19 cellular contexts compared by ENCODE assay signal in the genomic region with DNA sequence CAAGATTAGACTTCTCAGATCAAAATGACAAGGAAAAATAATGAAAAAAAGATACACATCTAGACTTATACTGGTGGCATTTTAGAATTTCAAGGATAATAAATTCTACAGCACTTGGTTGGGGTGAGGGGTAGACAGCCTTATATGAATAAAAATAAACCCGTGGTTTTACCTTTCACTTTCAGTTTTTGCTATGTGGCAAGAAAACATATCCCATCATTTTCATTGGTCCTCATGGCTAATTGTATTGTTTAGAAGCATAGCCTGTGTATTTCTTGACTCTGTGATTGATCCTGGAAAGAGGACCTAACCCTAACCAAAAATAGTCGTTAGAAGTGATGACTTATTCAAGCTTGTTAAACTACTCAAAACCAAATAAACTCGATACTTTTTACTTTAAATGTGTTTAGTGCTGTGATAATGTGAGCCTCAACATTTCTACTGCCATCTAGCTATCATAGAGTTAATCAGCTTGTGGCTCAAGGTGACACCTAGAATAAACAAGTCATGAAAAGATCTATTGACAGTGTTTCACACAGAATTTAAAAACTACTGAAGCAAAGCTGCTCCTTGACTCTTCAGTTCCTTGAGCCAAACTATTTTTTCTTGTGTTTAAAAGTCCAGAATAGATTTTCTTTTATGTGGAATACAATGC.
A peak's percentile ranks its signal among the peaks of the same experiment; 100 is the strongest.
DNase-seq lines count a peak whose midpoint lies in the region; ATAC-seq, FAIRE-seq and TF ChIP-seq lines count a peak whose summit lies in the region.
"Had no signal": no experiment of that assay in that cellular context is flagged by ENCODE, and none has a peak within 500 bp of the region (broad histone marks: within the 10 kb centered on the region; RNA-seq: fewer than 3 reads in every experiment).

No MANE protein-coding gene starts in this region.

- peak overlapping the region; percentile 69 for H3K4me3 Mint-ChIP-seq in MCF 10A (ENCODE audit: unreplicated experiment)
- H3K4me3 Mint-ChIP-seq: type B pancreatic cell had no signal

- CTCF ChIA-PET in MCF 10A (lab: Yijun Ruan, JAX): no interaction called here

- TF ChIP-seq CTCF in MCF 10A (IDR thresholded peaks at IDR 0.05; ENCODE audit: unreplicated experiment) (no peak), thoracic aorta (IDR thresholded peaks at IDR 0.05) (no peak)

- H3K27me3 Mint-ChIP-seq in MCF 10A (ENCODE audit: insufficient read depth, unreplicated experiment): no peaks in the 10 kb centered on the region
- H3K27me3 Mint-ChIP-seq: CD4-positive, alpha-beta memory T cell; type B pancreatic cell had no signal

- no peak for DNase-seq in H54 (ENCODE audit: insufficient read length, low spot score)
- peak; percentile 49 for DNase-seq in NCI-H69 (lab: John Stamatoyannopoulos, UW)
- DNase-seq in MCF 10A (ENCODE audit: unreplicated experiment): peak; percentile 52
- no peak for DNase-seq in thoracic aorta (ENCODE audit: low spot score)
- DNase-seq in effector CD4-positive, alpha-beta T cell: no peak
- no peak for DNase-seq in dermis blood vessel endothelial cell
- DNase-seq: activated gamma-delta T cell; body of pancreas; CD4-positive, alpha-beta memory T cell; effector CD8-positive, alpha-beta T cell; foreskin fibroblast; lower lobe of right lung; NCI-H1694 treated with DMSO at 0.1 percent for 48 hours; retina; SJCRH30; stimulated activated CD4-positive, alpha-beta T cell treated with anti-CD3 and anti-CD28 coated beads, Interleukin-2, amount 100 ng/mL, for 24 hours; stimulated activated CD8-positive, alpha-beta memory T cell treated with anti-CD3 and anti-CD28 coated beads, Interleukin-4, amount 100 ng/mL, for 48 hours had no signal

- FAIRE-seq in H54 (lab: Jason Lieb, UNC): peak; percentile 74

- no peaks in the 10 kb centered on the region for H3K27me3 ChIP-seq in thoracic aorta (replicated peaks; ENCODE audit: insufficient read depth)
- H3K27me3 ChIP-seq: body of pancreas, SJCRH30 had no signal

- no peaks in the 10 kb centered on the region for H3K36me3 Mint-ChIP-seq in MCF 10A (ENCODE audit: insufficient read depth, unreplicated experiment)
- H3K36me3 Mint-ChIP-seq: CD4-positive, alpha-beta memory T cell; type B pancreatic cell had no signal

- intact Hi-C loops in MCF 10A (cut with micrococcal nuclease): no loop called here

- H3K9me3 Mint-ChIP-seq in MCF 10A (ENCODE audit: unreplicated experiment): no peaks in the 10 kb centered on the region
- H3K9me3 Mint-ChIP-seq: type B pancreatic cell had no signal

- ATAC-seq in thoracic aorta (ENCODE audit: insufficient number of reproducible peaks, low FRiP score, low read depth) (no peak), GM18520 (IDR thresholded peaks at IDR 0.05; ENCODE audit: unreplicated experiment) (no peak)
- ATAC-seq: body of pancreas, lower lobe of right lung had no signal

- no peak for TF ChIP-seq POLR2A in H54 (IDR thresholded peaks at IDR 0.05; ENCODE audit: low read depth, low read length)

- BruUV-seq in MCF 10A (replicated peaks; lab: Mats Ljungman, UMichigan): no TSS peak

- no peaks in the 10 kb centered on the region for H3K36me3 ChIP-seq in thoracic aorta
- H3K36me3 ChIP-seq: lower lobe of right lung, SJCRH30 had no signal

- no peaks in the 10 kb centered on the region for H3K4me1 ChIP-seq in thoracic aorta (ENCODE audit: control insufficient read depth in 1 of 2, low read depth in 2 of 2)
- H3K4me1 ChIP-seq: body of pancreas, lower lobe of right lung, SJCRH30 had no signal

- H3K27ac ChIP-seq in thoracic aorta: no peak overlapping the region
- H3K27ac ChIP-seq: body of pancreas, lower lobe of right lung, SJCRH30 had no signal

- POLR2A ChIA-PET in MCF 10A (lab: Yijun Ruan, JAX): no interaction called here

- no peak overlapping the region for H3K27ac Mint-ChIP-seq in MCF 10A (ENCODE audit: low read depth, unreplicated experiment)
- H3K27ac Mint-ChIP-seq: CD4-positive, alpha-beta memory T cell; type B pancreatic cell had no signal

- no peaks in the 10 kb centered on the region for H3K4me1 Mint-ChIP-seq in MCF 10A (ENCODE audit: insufficient read depth, unreplicated experiment)
- H3K4me1 Mint-ChIP-seq: CD4-positive, alpha-beta memory T cell had no signal

- H3K9me3 ChIP-seq in thoracic aorta: no peaks in the 10 kb centered on the region
- H3K9me3 ChIP-seq: body of pancreas, lower lobe of right lung, SJCRH30 had no signal

- H3K4me3 ChIP-seq in thoracic aorta: peak overlapping the region; percentile 28
- H3K4me3 ChIP-seq: body of pancreas, lower lobe of right lung, SJCRH30 had no signal

Comparison
In these comparisons a context has a peak if more than half of its experiments do, and no peak if none do; other contexts are left out.
1. DNase-seq: peak in NCI-H69 (single experiment) and MCF 10A (single experiment); none in H54 (single experiment), thoracic aorta (single experiment), effector CD4-positive, alpha-beta T cell (single experiment) and dermis blood vessel endothelial cell (single experiment).